Comparison of ENCODE assay signal across 8 cellular contexts in the genomic region with DNA sequence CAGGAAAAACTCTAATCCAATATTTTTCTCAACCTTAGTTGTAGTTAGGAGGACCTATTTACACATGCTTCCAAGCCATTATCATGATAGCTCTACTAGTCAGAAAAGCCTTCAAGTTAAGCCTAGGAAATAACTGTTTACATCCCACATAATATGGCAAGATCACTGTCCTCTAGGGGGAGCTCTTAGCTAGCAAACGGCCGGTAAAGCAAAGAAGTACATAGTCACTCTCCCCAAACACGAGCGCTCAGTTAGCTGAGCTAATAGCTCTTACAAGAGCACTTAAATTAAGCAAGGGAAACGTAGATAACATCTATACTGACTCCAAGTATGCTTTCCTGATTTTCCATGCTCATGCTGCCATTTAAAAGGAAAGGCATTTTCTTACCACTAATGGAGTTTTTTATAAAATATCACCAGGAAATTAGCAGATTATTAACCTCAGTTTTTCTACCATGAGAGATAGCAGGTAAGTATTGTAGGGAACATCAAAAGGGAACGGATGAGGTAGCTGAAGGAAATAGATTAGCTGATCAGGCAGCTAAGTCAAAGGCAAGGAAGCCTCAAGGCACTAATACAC.
A peak's percentile ranks its signal among the peaks of the same experiment; 100 is the strongest.
DNase-seq lines count a peak whose midpoint lies in the region; ATAC-seq and TF ChIP-seq lines count a peak whose summit lies in the region.

No MANE protein-coding gene starts in this region.

- H3K36me3 ChIP-seq in RWPE2 (ENCODE audit: low read depth) = no peaks in the 10 kb centered on the region

- DNase-seq in CD14-positive monocyte (ENCODE audit: low spot score) (no peak), NCI-H1048 (lab: John Stamatoyannopoulos, UW) (peak; percentile 73), RWPE2 (ENCODE audit: low spot score) (no peak), glutamatergic neuron (peak; percentile 56), renal cortical epithelial cell (ENCODE audit: low read depth) (peak; percentile 84)
- peak; percentile 81 for DNase-seq in activated naive CD4-positive, alpha-beta T cell treated with anti-CD3 and anti-CD28 coated beads for 36 hours

- H3K4me3 ChIP-seq in RWPE2 (ENCODE audit: severe bottlenecking) = no peak overlapping the region

- intact Hi-C loops in CD14-positive monocyte (cut with micrococcal nuclease) = loop anchor here in 1 of 2 donors (5.0 kb wide), 1 partner anchor 377 kb away; the partner anchor contains the start of gene ATP8A2
- intact Hi-C loops in activated naive CD4-positive, alpha-beta T cell treated with anti-CD3 and anti-CD28 coated beads for 36 hours (cut with micrococcal nuclease) = loop anchor here (1.0 to 10.0 kb wide), 6 partner anchors 10 to 382 kb away; a partner anchor contains a TSS

- ATAC-seq in GM19324 (IDR thresholded peaks at IDR 0.05; ENCODE audit: low FRiP score, unreplicated experiment) (peak; percentile 70), RWPE2 (ENCODE audit: low read depth) (peak; percentile 88), GM18519 (IDR thresholded peaks at IDR 0.05; ENCODE audit: low FRiP score, unreplicated experiment) (no peak)

- TF ChIP-seq CTCF in CD14-positive monocyte (IDR thresholded peaks at IDR 0.05) = peak; percentile 80
- TF ChIP-seq CTCF in RWPE2 (IDR thresholded peaks at IDR 0.05; ENCODE audit: poor library complexity, severe bottlenecking) = peak; percentile 86
- peak; percentile 79 for TF ChIP-seq CTCF in glutamatergic neuron (IDR thresholded peaks at IDR 0.05; ENCODE audit: partially characterized antibody, unreplicated experiment)

- H3K36me3 Mint-ChIP-seq in CD14-positive monocyte (no peaks in the 10 kb centered on the region), glutamatergic neuron (ENCODE audit: unreplicated experiment) (no peaks in the 10 kb centered on the region)
- H3K36me3 Mint-ChIP-seq in activated naive CD4-positive, alpha-beta T cell treated with anti-CD3 and anti-CD28 coated beads for 36 hours (ENCODE audit: low read depth) = no peaks in the 10 kb centered on the region

- H3K4me1 Mint-ChIP-seq in CD14-positive monocyte (peaks cover 3% of the 10 kb centered on the region), glutamatergic neuron (ENCODE audit: low read depth, unreplicated experiment) (peaks cover 4% of the 10 kb centered on the region)
- peaks cover 3% of the 10 kb centered on the region for H3K4me1 Mint-ChIP-seq in activated naive CD4-positive, alpha-beta T cell treated with anti-CD3 and anti-CD28 coated beads for 36 hours (ENCODE audit: low read depth)

- no peak overlapping the region for H3K4me3 Mint-ChIP-seq in CD14-positive monocyte
- no peak overlapping the region for H3K4me3 Mint-ChIP-seq in activated naive CD4-positive, alpha-beta T cell treated with anti-CD3 and anti-CD28 coated beads for 36 hours
- no peak overlapping the region for H3K4me3 Mint-ChIP-seq in glutamatergic neuron (ENCODE audit: unreplicated experiment)

- no peak overlapping the region for H3K27ac Mint-ChIP-seq in CD14-positive monocyte
- H3K27ac Mint-ChIP-seq in activated naive CD4-positive, alpha-beta T cell treated with anti-CD3 and anti-CD28 coated beads for 36 hours = no peak overlapping the region
- no peak overlapping the region for H3K27ac Mint-ChIP-seq in glutamatergic neuron (ENCODE audit: unreplicated experiment)

- H3K9me3 Mint-ChIP-seq in CD14-positive monocyte (no peaks in the 10 kb centered on the region), glutamatergic neuron (ENCODE audit: unreplicated experiment) (peaks cover 2% of the 10 kb centered on the region)
- H3K9me3 Mint-ChIP-seq in activated naive CD4-positive, alpha-beta T cell treated with anti-CD3 and anti-CD28 coated beads for 36 hours = no peaks in the 10 kb centered on the region

- H3K27me3 Mint-ChIP-seq in CD14-positive monocyte (ENCODE audit: low read depth in 3 of 3) = peaks cover 7 to 14% (median 14%) of the 10 kb centered on the region in 3 donors
- H3K27me3 Mint-ChIP-seq in activated naive CD4-positive, alpha-beta T cell treated with anti-CD3 and anti-CD28 coated beads for 36 hours (ENCODE audit: low read depth) = peaks cover 14% of the 10 kb centered on the region
- peaks cover 2% of the 10 kb centered on the region for H3K27me3 Mint-ChIP-seq in glutamatergic neuron (ENCODE audit: unreplicated experiment)

- no peaks in the 10 kb centered on the region for H3K9me3 ChIP-seq in RWPE2 (ENCODE audit: severe bottlenecking)

- H3K27me3 ChIP-seq in RWPE2 (ENCODE audit: insufficient read depth, poor library complexity, severe bottlenecking) = no peaks in the 10 kb centered on the region

- H3K4me1 ChIP-seq in RWPE2 (ENCODE audit: insufficient read depth, poor library complexity, severe bottlenecking) = no peaks in the 10 kb centered on the region

- CTCF ChIA-PET in activated naive CD4-positive, alpha-beta T cell treated with anti-CD3 and anti-CD28 coated beads for 36 hours (lab: Charles Lee) = interaction anchor here (0.6 to 3.1 kb wide), 28 partner anchors 10 to 1345 kb away, joined by 3 to 21 read pairs (median 4); partner anchors contain the start of gene PABPC3

- H3K27ac ChIP-seq in RWPE2 (ENCODE audit: poor library complexity, severe bottlenecking) = no peak overlapping the region

Comparison
In these comparisons a context has a peak if more than half of its experiments do, and no peak if none do; other contexts are left out.
1. DNase-seq: peak in NCI-H1048 (single experiment), activated naive CD4-positive, alpha-beta T cell treated with anti-CD3 and anti-CD28 coated beads for 36 hours (single experiment), glutamatergic neuron (single experiment) and renal cortical epithelial cell (single experiment); none in CD14-positive monocyte (single experiment) and RWPE2 (single experiment).
2. Peak in every context shown above with its lines, with median percentiles within 50 percentile points of each other: CTCF ChIP-seq.